ENCODE assay signal across 9 cellular contexts in the genomic region with DNA sequence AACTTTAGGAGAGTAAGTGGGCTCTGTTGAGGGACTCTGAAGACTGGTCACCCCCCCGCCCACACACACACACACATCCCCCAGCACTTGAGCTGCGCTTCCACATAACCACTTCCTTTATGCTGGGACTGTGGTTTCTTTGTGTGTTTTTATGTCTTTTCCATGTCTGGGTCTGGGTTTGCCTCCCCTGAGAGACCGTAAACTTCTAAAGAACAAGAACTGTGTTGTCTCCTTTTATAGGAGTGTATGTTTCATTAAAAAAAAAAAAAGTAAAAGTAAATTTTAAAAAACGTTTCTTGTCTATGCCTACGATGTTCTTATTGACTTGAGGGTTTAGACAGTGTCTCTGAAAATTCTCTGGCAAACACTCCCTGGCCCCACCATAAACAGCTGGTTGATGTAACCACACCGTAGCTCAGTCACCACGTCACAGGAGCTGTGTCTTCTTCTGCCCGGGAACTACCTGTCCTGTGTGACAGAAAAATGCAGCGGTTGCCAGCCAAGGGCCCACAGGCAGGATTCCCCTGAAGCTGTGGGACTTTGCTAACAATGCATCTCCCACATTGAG.
DNase-seq lines count a peak whose midpoint lies in the region; ATAC-seq and TF ChIP-seq lines count a peak whose summit lies in the region.
"Had no signal": no experiment of that assay in that cellular context is flagged by ENCODE, and none has a peak within 500 bp of the region (broad histone marks: within the 10 kb centered on the region; RNA-seq: fewer than 3 reads in every experiment).

No MANE protein-coding gene starts in this region.

- TF ChIP-seq CTCF in astrocyte of the cerebellum (IDR thresholded peaks at IDR 0.05; ENCODE audit: low read depth, low read length, missing control alignments): no peak

- H3K27ac ChIP-seq in CD8-positive, alpha-beta memory T cell (ENCODE audit: low read depth, low read length): no peak overlapping the region

- no peaks in the 10 kb centered on the region for H3K27me3 ChIP-seq in CD8-positive, alpha-beta memory T cell (ENCODE audit: insufficient read depth, low read length, poor library complexity, severe bottlenecking)
- H3K27me3 ChIP-seq: adrenal gland had no signal

- peaks cover 13 to 30% (median 24%) of the 10 kb centered on the region in 3 donors for H3K4me1 Mint-ChIP-seq in CD8-positive, alpha-beta memory T cell

- peaks cover 9 to 31% of the 10 kb centered on the region in 2 donors for H3K27me3 Mint-ChIP-seq in CD8-positive, alpha-beta memory T cell

- in situ Hi-C loops in KBM-7 (cut with MboI; ENCODE audit: low pct_unique_long_range_greater_than_20kb, low sequenced_read_pairs): no loop called here
- in situ Hi-C loops in astrocyte of the cerebellum (cut with HindIII; ENCODE audit: low sequenced_read_pairs): no loop called here

- H3K4me1 ChIP-seq in CD8-positive, alpha-beta memory T cell (ENCODE audit: insufficient read depth, low read length): peaks cover 17% of the 10 kb centered on the region

- DNase-seq in CD8-positive, alpha-beta memory T cell: peak in 2 of 5 donors; percentile 17 to 66
- DNase-seq in KBM-7 (peak; percentile 79), astrocyte of the cerebellum (ENCODE audit: low read depth) (peak; percentile 23), A172 (ENCODE audit: low spot score) (no peak), NCI-H510A treated with DMSO at 0.1 percent for 48 hours (lab: John Stamatoyannopoulos, UW) (no peak)
- peak; percentile 6 to 11 for DNase-seq in stimulated activated CD4-positive, alpha-beta T cell treated with anti-CD3 and anti-CD28 coated beads, Interleukin-4, amount 100 ng/mL, for 48 hours (ENCODE audit: low read depth in 2 of 2)
- DNase-seq in activated CD8-positive, alpha-beta memory T cell treated with anti-CD3 and anti-CD28 coated beads, Interleukin-2, amount 50 U/mL, for 4 hours: no peak

- POLR2A ChIA-PET in CD8-positive, alpha-beta memory T cell (lab: Charles Lee): no interaction called here

- H3K36me3 ChIP-seq in CD8-positive, alpha-beta memory T cell (ENCODE audit: insufficient read depth, low read length): no peaks in the 10 kb centered on the region
- H3K36me3 ChIP-seq: adrenal gland had no signal

- no peak overlapping the region for H3K4me3 ChIP-seq in CD8-positive, alpha-beta memory T cell (ENCODE audit: low read length)
- H3K4me3 ChIP-seq in astrocyte of the cerebellum (ENCODE audit: low read depth, low read length): no peak overlapping the region
- H3K4me3 ChIP-seq: adrenal gland had no signal

- CTCF ChIA-PET in CD8-positive, alpha-beta memory T cell (lab: Charles Lee): no interaction called here

- peak; percentile 41 for ATAC-seq in GM19467 (IDR thresholded peaks at IDR 0.05; ENCODE audit: unreplicated experiment)

- H3K27ac Mint-ChIP-seq in CD8-positive, alpha-beta memory T cell: peak overlapping the region in 3 of 8 donors; percentile 17 to 61 (median 26)

- H3K4me3 Mint-ChIP-seq in CD8-positive, alpha-beta memory T cell: peak overlapping the region in 4 of 7 donors; percentile 10 to 77 (median 32)

- no peaks in the 10 kb centered on the region for H3K9me3 ChIP-seq in CD8-positive, alpha-beta memory T cell (ENCODE audit: low read length)
- H3K9me3 ChIP-seq: adrenal gland had no signal

- no peaks in the 10 kb centered on the region for H3K36me3 Mint-ChIP-seq in CD8-positive, alpha-beta memory T cell

- peaks cover 0 to 2% (median 0%) of the 10 kb centered on the region in 5 donors for H3K9me3 Mint-ChIP-seq in CD8-positive, alpha-beta memory T cell

Comparison
In these comparisons a context has a peak if more than half of its experiments do, and no peak if none do; other contexts are left out.
1. DNase-seq: peak in KBM-7 (single experiment), astrocyte of the cerebellum (single experiment) and stimulated activated CD4-positive, alpha-beta T cell treated with anti-CD3 and anti-CD28 coated beads, Interleukin-4, amount 100 ng/mL, for 48 hours (2 of 2); none in A172 (single experiment), activated CD8-positive, alpha-beta memory T cell treated with anti-CD3 and anti-CD28 coated beads, Interleukin-2, amount 50 U/mL, for 4 hours (single experiment) and NCI-H510A treated with DMSO at 0.1 percent for 48 hours (single experiment).